10 cellular contexts compared by ENCODE assay signal in genomic region chr1:27301052-27301422, GRCh38. TPM values are rescaled to one million over a fixed set of nuclear protein-coding genes. Genes with fewer than 3 reads are reported as not detected.
A peak's percentile ranks its signal among the peaks of the same experiment; 100 is the strongest.
DNase-seq lines count a peak whose midpoint lies in the region; ATAC-seq, FAIRE-seq and TF ChIP-seq lines count a peak whose summit lies in the region.
"Had no signal": no experiment of that assay in that cellular context is flagged by ENCODE, and none has a peak within 500 bp of the region (broad histone marks: within the 10 kb centered on the region; RNA-seq: fewer than 3 reads in every experiment).

No MANE protein-coding gene starts in this region.

- H3K27ac ChIP-seq in HepG2 (ENCODE audit: extremely low read length, insufficient read depth, low read length): no peak overlapping the region
- no peak overlapping the region for H3K27ac ChIP-seq in right lobe of liver
- H3K27ac ChIP-seq in neural cell (ENCODE audit: low read length): no peak overlapping the region
- no peak overlapping the region for H3K27ac ChIP-seq in PC-3 (ENCODE audit: low read length)

- no peak for TF ChIP-seq POLR2A in HepG2 (IDR thresholded peaks at IDR 0.05; ENCODE audit: insufficient read depth in 1 of 2, low read depth in 2 of 2, low read length in 2 of 2)
- TF ChIP-seq POLR2A in right lobe of liver (IDR thresholded peaks at IDR 0.05): no peak

- POLR2A ChIA-PET in HepG2 (lab: Yijun Ruan, JAX): no interaction called here
- POLR2A ChIA-PET in PC-3 (lab: Charles Lee; ENCODE audit: unreplicated experiment): no interaction called here

- H3F3A ChIP-seq in neural cell (ENCODE audit: insufficient read depth, low read length, poor library complexity, severe bottlenecking) (no peaks in the 10 kb centered on the region), PC-3 (ENCODE audit: low read length, unreplicated experiment) (no peaks in the 10 kb centered on the region)

- no peak for FAIRE-seq in HepG2 (lab: Jason Lieb, UNC)

- H3K4me2 ChIP-seq in HepG2 (ENCODE audit: low read depth, low read length): no peak overlapping the region
- H3K4me2 ChIP-seq in neural cell (ENCODE audit: low read length): no peak overlapping the region
- H3K4me2 ChIP-seq in PC-3 (ENCODE audit: low read length): no peak overlapping the region

- TF ChIP-seq CTCF in HepG2 (CRISPR knock-in tag; IDR thresholded peaks at IDR 0.05) (no peak), right lobe of liver (IDR thresholded peaks at IDR 0.05) (no peak), chondrocyte (IDR thresholded peaks at IDR 0.05) (peak; percentile 55), neural cell (IDR thresholded peaks at IDR 0.05; ENCODE audit: poor library complexity, severe bottlenecking) (no peak), PC-3 (conservative IDR thresholded peaks at IDR 0.05; ENCODE audit: low read depth, low read length) (no peak)

- in situ Hi-C loops in HepG2 (cut with HindIII; ENCODE audit: extremely low pct_ligation_motif_present, low pct_unique_long_range_greater_than_20kb): no loop called here

- no peaks in the 10 kb centered on the region for H3K9me3 Mint-ChIP-seq in chondrocyte (ENCODE audit: low read depth)
- H3K9me3 Mint-ChIP-seq: activated naive CD8-positive, alpha-beta T cell treated with anti-CD3 and anti-CD28 coated beads, Interleukin-2, amount 10 ng/mL, durations not matched to agents 7 days and 5 days; naive thymus-derived CD8-positive, alpha-beta T cell had no signal

- TF ChIP-seq EP300 in HepG2 (IDR thresholded peaks at IDR 0.05; ENCODE audit: low read depth in 2 of 2, low read length in 2 of 2): no peak
- TF ChIP-seq EP300 in HepG2 (CRISPR knock-in tag; IDR thresholded peaks at IDR 0.05; ENCODE audit: borderline replicate concordance): no peak
- TF ChIP-seq EP300 in neural cell (conservative IDR thresholded peaks at IDR 0.05; ENCODE audit: poor library complexity, severe bottlenecking): no peak

- H3K36me3 Mint-ChIP-seq in chondrocyte (ENCODE audit: low read depth): peaks cover 6% of the 10 kb centered on the region

- TF ChIP-seq RAD21 in HepG2 (CRISPR knock-in tag; IDR thresholded peaks at IDR 0.05) (no peak), neural cell (conservative IDR thresholded peaks at IDR 0.05) (no peak)

- H3K27ac Mint-ChIP-seq in chondrocyte (ENCODE audit: unreplicated experiment): peak overlapping the region; percentile 93
- H3K27ac Mint-ChIP-seq: activated naive CD8-positive, alpha-beta T cell treated with anti-CD3 and anti-CD28 coated beads, Interleukin-2, amount 10 ng/mL, durations not matched to agents 7 days and 5 days had no signal

- H3K79me2 ChIP-seq in HepG2 (ENCODE audit: insufficient read depth, low read length): no peaks in the 10 kb centered on the region
- H3K79me2 ChIP-seq in neural cell (replicated peaks; ENCODE audit: insufficient read depth, low read length): no peaks in the 10 kb centered on the region
- no peaks in the 10 kb centered on the region for H3K79me2 ChIP-seq in PC-3 (ENCODE audit: low read length)

- H2AFZ ChIP-seq in HepG2 (ENCODE audit: low read length): no peak overlapping the region
- no peak overlapping the region for H2AFZ ChIP-seq in neural cell (ENCODE audit: low read depth, low read length)
- H2AFZ ChIP-seq in PC-3 (ENCODE audit: low read length): no peak overlapping the region

- H3K4me3 ChIP-seq in HepG2 (replicated peaks in 1 of 3; ENCODE audit: insufficient read depth in 1 of 3, low read depth in 2 of 3, low read length in 3 of 3) (no peak overlapping the region), right lobe of liver (no peak overlapping the region), neural cell (ENCODE audit: low read length) (no peak overlapping the region), PC-3 (ENCODE audit: low read length) (no peak overlapping the region), H7 (ENCODE audit: insufficient read depth, low read depth, low read length) (no peak overlapping the region)

- H3K4me1 ChIP-seq in HepG2 (ENCODE audit: insufficient read depth, low read length) (no peaks in the 10 kb centered on the region), right lobe of liver (no peaks in the 10 kb centered on the region), PC-3 (ENCODE audit: insufficient read depth, low read length) (peaks cover 21% of the 10 kb centered on the region)

- WGBS in HepG2 (ENCODE audit: low lambda C conversion rate): 91% methylated on average over 7 of the region's 8 CpGs
- WGBS in right lobe of liver (ENCODE audit: insufficient coverage, low coverage, low lambda C conversion rate, missing lambda C conversion rate): no CpG with 5 or more reads among the region's 8 CpGs

- H3K36me3 ChIP-seq in HepG2 (replicated peaks in 1 of 2; ENCODE audit: control insufficient read depth in 1 of 2, insufficient read depth in 2 of 2, low read length in 2 of 2) (peaks cover 0 to 13% of the 10 kb centered on the region in 2 experiments; a peak in 2 of 5 replicates), right lobe of liver (peaks cover 0 to 48% (median 2%) of the 10 kb centered on the region in 4 donors), neural cell (ENCODE audit: insufficient read depth, low read length) (no peaks in the 10 kb centered on the region), PC-3 (ENCODE audit: low read depth, low read length) (peaks cover 8% of the 10 kb centered on the region; the same call in 1 of the 2 replicates), H7 (replicated peaks; ENCODE audit: control insufficient read depth, insufficient read depth, low read length) (no peaks in the 10 kb centered on the region; the same call in none of the 2 replicates)

- H3K9me3 ChIP-seq in HepG2 (ENCODE audit: low read length) (no peaks in the 10 kb centered on the region), right lobe of liver (no peaks in the 10 kb centered on the region), neural cell (ENCODE audit: low read length) (no peaks in the 10 kb centered on the region), PC-3 (ENCODE audit: low read length) (no peaks in the 10 kb centered on the region)

- DNase-seq in HepG2 (ENCODE audit: low spot score) (no peak), right lobe of liver (no peak), chondrocyte (ENCODE audit: low spot score) (no peak), PC-3 (no peak), H7 (no peak)

- H3K4me1 Mint-ChIP-seq in chondrocyte (ENCODE audit: low read depth): peaks cover 45% of the 10 kb centered on the region

- ATAC-seq in HepG2 (no peak; the same call in 2 of the 3 replicates), right lobe of liver (no peak), PC-3 (no peak), GM21528 (IDR thresholded peaks at IDR 0.05; ENCODE audit: low FRiP score, unreplicated experiment) (no peak), HG03457 (IDR thresholded peaks at IDR 0.05; ENCODE audit: unreplicated experiment) (no peak)

- intact Hi-C loops in HepG2 (cut with micrococcal nuclease; ENCODE audit: unreplicated experiment) (loop anchor here (1.0 kb wide), 1 partner anchor 87 kb away; no protein-coding TSS in a partner anchor), right lobe of liver (cut with DNase I) (loop anchor here (5.0 kb wide), 2 partner anchors 91 to 306 kb away; partner anchors contain the start of gene GPR3 (in 1 of the 2)), PC-3 (cut with micrococcal nuclease) (loop anchor here (1.0 to 10.0 kb wide), 3 partner anchors 41 to 304 kb away; partner anchors contain the start of genes AHDC1 and SYTL1)

- H3K27me3 Mint-ChIP-seq in chondrocyte (ENCODE audit: low read depth): no peaks in the 10 kb centered on the region
- H3K27me3 Mint-ChIP-seq: activated naive CD8-positive, alpha-beta T cell treated with anti-CD3 and anti-CD28 coated beads, Interleukin-2, amount 10 ng/mL, durations not matched to agents 7 days and 5 days; naive thymus-derived CD8-positive, alpha-beta T cell had no signal

- no TSS peak for BruUV-seq in HepG2 (replicated peaks; lab: Mats Ljungman, UMichigan)
- BruUV-seq in PC-3 (replicated peaks; lab: Mats Ljungman, UMichigan): no TSS peak

- H3K9ac ChIP-seq in HepG2 (ENCODE audit: insufficient read depth, low read depth, low read length): no peak overlapping the region
- H3K9ac ChIP-seq in neural cell (ENCODE audit: low read length): peak overlapping the region; percentile 10
- no peak overlapping the region for H3K9ac ChIP-seq in PC-3 (ENCODE audit: low read length)

- no peaks in the 10 kb centered on the region for H4K20me1 ChIP-seq in HepG2 (ENCODE audit: insufficient read depth, low read length)
- no peaks in the 10 kb centered on the region for H4K20me1 ChIP-seq in neural cell (ENCODE audit: insufficient read depth)
- H4K20me1 ChIP-seq in PC-3 (ENCODE audit: low read length): no peaks in the 10 kb centered on the region

- H3K27me3 ChIP-seq in HepG2 (ENCODE audit: control insufficient read depth in 1 of 2, insufficient read depth in 2 of 2, low read length in 2 of 2) (no peaks in the 10 kb centered on the region), right lobe of liver (no peaks in the 10 kb centered on the region), neural cell (ENCODE audit: insufficient read depth, low read depth, low read length) (no peaks in the 10 kb centered on the region), PC-3 (ENCODE audit: low read length) (no peaks in the 10 kb centered on the region), H7 (ENCODE audit: control insufficient read depth, insufficient read depth, low read length) (no peaks in the 10 kb centered on the region)

- no peak overlapping the region for H3K4me3 Mint-ChIP-seq in chondrocyte (ENCODE audit: unreplicated experiment)
- H3K4me3 Mint-ChIP-seq: activated naive CD8-positive, alpha-beta T cell treated with anti-CD3 and anti-CD28 coated beads, Interleukin-2, amount 10 ng/mL, durations not matched to agents 7 days and 5 days; naive thymus-derived CD8-positive, alpha-beta T cell had no signal

- H3K9me2 ChIP-seq in neural cell (ENCODE audit: insufficient read depth, low read length): no peaks in the 10 kb centered on the region
- H3K9me2 ChIP-seq in PC-3 (replicated peaks; ENCODE audit: low read length): no peaks in the 10 kb centered on the region

- CTCF ChIA-PET in HepG2 (lab: Yijun Ruan, JAX; ENCODE audit: low intra/inter-chr PET ratio, low total read pairs): interaction anchor here (1.1 to 4.0 kb wide), 4 partner anchors 56 to 94 kb away, joined by 5 to 43 read pairs (median 12); partner anchors contain the start of gene GPR3
- CTCF ChIA-PET in PC-3 (lab: Charles Lee): interaction anchor here (1.1 to 2.4 kb wide), 2 partner anchors 65 to 91 kb away, joined by 5 to 11 read pairs; partner anchors contain the start of gene MAP3K6

RNA-seq across cellular contexts. Expression of gene TMEM222, which starts 20.9 kb away (rescaled TPM):
- total RNA-seq in HepG2 (2016; rRNA removed; fragmentation: Illumina TruSeq; extraction: Trizol) (9.9 and 22.7 TPM in 2 replicates), right lobe of liver (10 to 100 TPM; 15.1 to 22.6 (median 19.1) TPM), chondrocyte (31.6 to 34.7 TPM (median 34.6 TPM) in 3 replicates), PC-3 (2014; rRNA removed) (50.3 and 57.4 TPM in 2 replicates)
- total RNA-seq in HepG2 (2016; cell fraction: cytosol; rRNA removed; fragmentation: Illumina TruSeq; extraction: Trizol; ENCODE audit: low read depth): 10.4 and 13.7 TPM in 2 replicates
- 9.9 and 24.4 TPM in 2 replicates for total RNA-seq in HepG2 (2016; cell fraction: insoluble cytoplasmic fraction; rRNA removed; fragmentation: Illumina TruSeq; extraction: Trizol)
- 19.0 and 21.0 TPM in 2 replicates for total RNA-seq in HepG2 (2016; cell fraction: membrane; rRNA removed; fragmentation: Illumina TruSeq; extraction: Trizol)
- total RNA-seq in HepG2 (2016; cell fraction: nucleus; rRNA removed; fragmentation: Illumina TruSeq; extraction: Trizol): 20.8 and 23.3 TPM in 2 replicates
- polyA plus RNA-seq in HepG2 (2011; rRNA removed) (29.6 and 40.8 TPM in 2 replicates), neural cell (69.9 and 80.6 TPM in 2 replicates)
- 26.0 and 32.7 TPM in 2 replicates for polyA plus RNA-seq in HepG2 (2011; cell fraction: cytosol; rRNA removed)
- polyA plus RNA-seq in HepG2 (2011; cell fraction: nucleus; rRNA removed): 63.1 and 68.2 TPM in 2 replicates
- polyA plus RNA-seq in HepG2 (2012): 17.8 and 25.1 TPM in 2 replicates
- 16.5 and 17.4 TPM in 2 replicates for polyA plus RNA-seq in HepG2 (2016; cell fraction: cytosol; fragmentation: Illumina TruSeq; extraction: Trizol; ENCODE audit: low read depth)
- 11.5 and 18.3 TPM in 2 replicates for polyA plus RNA-seq in HepG2 (2016; cell fraction: insoluble cytoplasmic fraction; fragmentation: Illumina TruSeq; extraction: Trizol; ENCODE audit: low read depth)
- polyA plus RNA-seq in HepG2 (2016; cell fraction: membrane; fragmentation: Illumina TruSeq; extraction: Trizol; ENCODE audit: low read depth): 21.3 and 22.0 TPM in 2 replicates
- 49.6 and 50.9 TPM in 2 replicates for polyA plus RNA-seq in HepG2 (2016; cell fraction: nucleus; fragmentation: Illumina TruSeq; extraction: Trizol; ENCODE audit: insufficient read depth, low read depth)
- 59.9 and 69.4 TPM in 2 replicates for polyA minus RNA-seq in HepG2 (2011; rRNA and poly(A)+ RNA removed; ENCODE audit: low replicate concordance)
- polyA minus RNA-seq in HepG2 (2011; cell fraction: cytosol; rRNA and poly(A)+ RNA removed): 11.7 and 18.2 TPM in 2 replicates
- polyA minus RNA-seq in HepG2 (2011; cell fraction: nucleus; rRNA and poly(A)+ RNA removed): 16.6 and 21.0 TPM in 2 replicates
- 31.9 and 34.2 TPM in 2 replicates for polyA minus RNA-seq in neural cell
- 41.0 and 53.4 TPM in 2 replicates for total RNA-seq in H7 (2014; rRNA removed; shearing (Covaris generic))

RNA-seq across cellular contexts. Expression of gene SYTL1, which starts 40.8 kb away (rescaled TPM):
- total RNA-seq in HepG2 (2016; rRNA removed; fragmentation: Illumina TruSeq; extraction: Trizol) (9.1 and 17.8 TPM in 2 replicates), right lobe of liver (1 to 10 TPM in 1 of 6 experiments, under 1 TPM in 5; 0.37 to 1.7 (median 0.80) TPM), chondrocyte (0.82 to 1.2 TPM (median 0.85 TPM) in 3 replicates), PC-3 (2014; rRNA removed) (26.8 and 34.3 TPM in 2 replicates)
- total RNA-seq in HepG2 (2016; cell fraction: cytosol; rRNA removed; fragmentation: Illumina TruSeq; extraction: Trizol; ENCODE audit: low read depth): 5.6 TPM in 2 replicates
- total RNA-seq in HepG2 (2016; cell fraction: insoluble cytoplasmic fraction; rRNA removed; fragmentation: Illumina TruSeq; extraction: Trizol): 7.9 and 19.8 TPM in 2 replicates
- 7.4 and 8.0 TPM in 2 replicates for total RNA-seq in HepG2 (2016; cell fraction: membrane; rRNA removed; fragmentation: Illumina TruSeq; extraction: Trizol)
- total RNA-seq in HepG2 (2016; cell fraction: nucleus; rRNA removed; fragmentation: Illumina TruSeq; extraction: Trizol): 15.9 and 19.3 TPM in 2 replicates
- polyA plus RNA-seq in HepG2 (2011; rRNA removed) (11.1 and 15.8 TPM in 2 replicates), neural cell (not detected in 2 replicates)
- polyA plus RNA-seq in HepG2 (2011; cell fraction: cytosol; rRNA removed): 4.7 and 8.4 TPM in 2 replicates
- polyA plus RNA-seq in HepG2 (2011; cell fraction: nucleus; rRNA removed): 175 and 243 TPM in 2 replicates
- polyA plus RNA-seq in HepG2 (2012): 7.2 and 8.3 TPM in 2 replicates
- 3.6 and 4.2 TPM in 2 replicates for polyA plus RNA-seq in HepG2 (2016; cell fraction: cytosol; fragmentation: Illumina TruSeq; extraction: Trizol; ENCODE audit: low read depth)
- polyA plus RNA-seq in HepG2 (2016; cell fraction: insoluble cytoplasmic fraction; fragmentation: Illumina TruSeq; extraction: Trizol; ENCODE audit: low read depth): 8.1 and 8.6 TPM in 2 replicates
- 4.6 and 5.4 TPM in 2 replicates for polyA plus RNA-seq in HepG2 (2016; cell fraction: membrane; fragmentation: Illumina TruSeq; extraction: Trizol; ENCODE audit: low read depth)
- 45.3 and 50.8 TPM in 2 replicates for polyA plus RNA-seq in HepG2 (2016; cell fraction: nucleus; fragmentation: Illumina TruSeq; extraction: Trizol; ENCODE audit: insufficient read depth, low read depth)
- 0.21 and 11.5 TPM in 2 replicates for polyA minus RNA-seq in HepG2 (2011; rRNA and poly(A)+ RNA removed; ENCODE audit: low replicate concordance)
- polyA minus RNA-seq in HepG2 (2011; cell fraction: cytosol; rRNA and poly(A)+ RNA removed): 3.3 and 6.7 TPM in 2 replicates
- 14.3 and 14.8 TPM in 2 replicates for polyA minus RNA-seq in HepG2 (2011; cell fraction: nucleus; rRNA and poly(A)+ RNA removed)
- 0.46 TPM in 1 of 2 replicates, not detected in the other for polyA minus RNA-seq in neural cell
- 5.6 and 6.4 TPM in 2 replicates for total RNA-seq in H7 (2014; rRNA removed; shearing (Covaris generic))
